In the genomic region with DNA sequence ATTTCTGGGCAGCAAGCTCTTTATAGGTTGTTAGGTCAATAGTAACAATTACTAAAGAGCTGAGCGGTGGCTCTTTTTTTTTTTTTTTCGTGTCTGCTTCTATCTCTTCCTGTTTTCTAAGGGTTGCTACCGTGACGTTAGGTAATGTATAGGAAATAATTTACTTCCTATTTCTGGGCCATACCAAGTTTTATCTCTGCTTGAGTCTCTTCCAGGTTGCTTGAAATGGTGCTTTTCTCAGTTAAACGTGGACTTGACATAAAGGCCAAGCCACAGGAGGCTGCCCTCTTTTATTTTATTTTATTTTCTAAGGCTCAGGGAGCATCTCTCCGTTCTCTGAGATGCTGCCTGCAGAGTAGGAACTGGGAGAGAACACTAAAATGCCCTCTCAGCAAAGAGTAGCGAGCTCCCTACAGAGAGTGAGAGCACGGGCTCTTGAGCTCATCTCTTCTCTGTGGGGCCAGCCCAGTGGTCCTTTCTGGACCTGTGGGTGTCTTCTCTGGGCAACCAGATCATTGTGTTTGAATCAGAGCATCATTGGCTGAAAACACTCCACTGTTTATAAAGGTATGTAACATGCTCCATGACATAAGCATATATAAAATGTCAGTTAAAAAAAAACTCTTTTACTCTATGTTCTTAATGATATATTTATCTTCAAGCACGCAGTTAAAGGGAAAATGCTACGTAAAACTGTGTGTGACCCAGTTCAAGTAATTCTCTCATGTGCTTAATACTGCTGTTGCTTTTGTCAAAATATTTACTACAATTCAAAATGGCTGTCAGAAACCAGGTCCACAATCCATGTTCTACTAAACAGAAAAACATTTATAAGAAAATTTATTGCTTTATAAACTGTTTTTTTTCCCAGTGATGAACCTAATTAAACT, we compare ENCODE assay signal across 11 cellular contexts. TPM values are rescaled to one million over a fixed set of nuclear protein-coding genes. Genes with fewer than 3 reads are reported as not detected.
DNase-seq lines count a peak whose midpoint lies in the region; ATAC-seq and TF ChIP-seq lines count a peak whose summit lies in the region.
"Had no signal": no experiment of that assay in that cellular context is flagged by ENCODE, and none has a peak within 500 bp of the region (broad histone marks: within the 10 kb centered on the region; RNA-seq: fewer than 3 reads in every experiment).

A gene (plus strand): TSS at position 181 of the 890 bp plus-strand sequence. CDS start 27,199 bp downstream, outside the sequence.

- H3K36me3 ChIP-seq in CD4-positive, CD25-positive, alpha-beta regulatory T cell (ENCODE audit: control insufficient read depth, insufficient read depth, low read length) = no peaks in the 10 kb centered on the region
- H3K36me3 ChIP-seq in OCI-LY3 (replicated peaks; ENCODE audit: low read depth, low read length) = no peaks in the 10 kb centered on the region
- H3K36me3 ChIP-seq: tibial nerve had no signal

- H3K4me1 ChIP-seq in CD4-positive, CD25-positive, alpha-beta regulatory T cell (ENCODE audit: control insufficient read depth, insufficient read depth, low read length, poor library complexity, severe bottlenecking) = peaks cover 97% of the 10 kb centered on the region
- H3K4me1 ChIP-seq in OCI-LY3 (ENCODE audit: low read length) = peaks cover 18% of the 10 kb centered on the region
- H3K4me1 ChIP-seq: tibial nerve had no signal

- peak within 1 kb of the TSS; percentile 93 for H2AFZ ChIP-seq in OCI-LY3 (ENCODE audit: low read depth, low read length)

- peaks cover 0 to under 1% (median 0%) of the 10 kb centered on the region in 7 donors for H3K9me3 Mint-ChIP-seq in CD4-positive, CD25-positive, alpha-beta regulatory T cell

- no peaks in the 10 kb centered on the region for H3K79me2 ChIP-seq in OCI-LY3 (ENCODE audit: low read length)

- H3K9me3 ChIP-seq in CD4-positive, CD25-positive, alpha-beta regulatory T cell (ENCODE audit: control insufficient read depth in 2 of 2, low read length in 2 of 2) = no peaks in the 10 kb centered on the region
- H3K9me3 ChIP-seq in OCI-LY3 (ENCODE audit: insufficient read depth, low read length) = no peaks in the 10 kb centered on the region
- H3K9me3 ChIP-seq: tibial nerve had no signal

- H3K4me1 Mint-ChIP-seq in CD4-positive, CD25-positive, alpha-beta regulatory T cell = peaks cover 43 to 94% (median 72%) of the 10 kb centered on the region in 4 donors

- H3K4me3 ChIP-seq in CD4-positive, CD25-positive, alpha-beta regulatory T cell (ENCODE audit: low read depth, low read length) = peak within 1 kb of the TSS; percentile 87
- H3K4me3 ChIP-seq in OCI-LY3 (ENCODE audit: low read length) = peak within 1 kb of the TSS; percentile 57
- H3K4me3 ChIP-seq: tibial nerve had no signal

- peak within 1 kb of the TSS; percentile 18; the same call in 1 of the 2 replicates for H3K9ac ChIP-seq in OCI-LY3 (ENCODE audit: low read length)

- peaks cover 20% of the 10 kb centered on the region for H3K36me3 Mint-ChIP-seq in CD4-positive, CD25-positive, alpha-beta regulatory T cell

- H3K4me2 ChIP-seq in OCI-LY3 (ENCODE audit: low read length) = peak within 1 kb of the TSS; percentile 76

- ATAC-seq in CD4-positive, CD25-positive, alpha-beta regulatory T cell (ENCODE audit: low read depth in 2 of 2) = peak; percentile 42 to 45
- ATAC-seq in GM21381 (IDR thresholded peaks at IDR 0.05; ENCODE audit: unreplicated experiment) (peak; percentile 49), GM21737 (IDR thresholded peaks at IDR 0.05; ENCODE audit: unreplicated experiment) (no peak)
- ATAC-seq: left lobe of liver had no signal

- H3K27ac Mint-ChIP-seq in CD4-positive, CD25-positive, alpha-beta regulatory T cell = peak within 1 kb of the TSS; percentile 95 to 100 (median 100)

- H3K4me3 Mint-ChIP-seq in CD4-positive, CD25-positive, alpha-beta regulatory T cell = peak within 1 kb of the TSS; percentile 85 to 99 (median 92)

- no peak for TF ChIP-seq CTCF in OCI-LY3 (IDR thresholded peaks at IDR 0.05; ENCODE audit: low read depth, low read length)

- peak in 2 of 3 donors; percentile 79 to 84 for DNase-seq in CD4-positive, CD25-positive, alpha-beta regulatory T cell
- DNase-seq in germinal center (ENCODE audit: low spot score) = peak; percentile 49
- DNase-seq in NCI-H146 treated with DMSO at 0.1 percent for 48 hours (lab: John Stamatoyannopoulos, UW; ENCODE audit: unreplicated experiment) = no peak
- DNase-seq in RPMI8226 = no peak
- no peak for DNase-seq in dermis blood vessel endothelial cell
- DNase-seq: IMR-90 had no signal

- peak within 1 kb of the TSS; percentile 99 for H3K27ac ChIP-seq in CD4-positive, CD25-positive, alpha-beta regulatory T cell (ENCODE audit: insufficient read depth, low read length, poor library complexity, severe bottlenecking)
- no peak within 1 kb of the TSS for H3K27ac ChIP-seq in OCI-LY3 (ENCODE audit: low read length)

- H3K27me3 Mint-ChIP-seq in CD4-positive, CD25-positive, alpha-beta regulatory T cell = no peaks in the 10 kb centered on the region

- H4K20me1 ChIP-seq in OCI-LY3 (ENCODE audit: insufficient read depth, low read length) = no peaks in the 10 kb centered on the region

- no peaks in the 10 kb centered on the region for H3K27me3 ChIP-seq in CD4-positive, CD25-positive, alpha-beta regulatory T cell (ENCODE audit: control insufficient read depth, insufficient read depth, low read length)
- H3K27me3 ChIP-seq in OCI-LY3 (ENCODE audit: low read depth, low read length) = peaks cover 24% of the 10 kb centered on the region
- H3K27me3 ChIP-seq: tibial nerve had no signal

RNA-seq across cellular contexts. Expression of the gene that starts here (rescaled TPM):
- 90.3 TPM for total RNA-seq in CD4-positive, CD25-positive, alpha-beta regulatory T cell
- polyA plus RNA-seq in CD4-positive, CD25-positive, alpha-beta regulatory T cell = 10 to 100 TPM; 15.9 to 22.1 (median 17.6) TPM
- under 0.01 and 0.09 TPM in 2 replicates for total RNA-seq in dermis blood vessel endothelial cell
- total RNA-seq: IMR-90 had no signal
- polyA plus RNA-seq: IMR-90 had no signal

Comparison
In these comparisons a context has a peak if more than half of its experiments do, and no peak if none do; other contexts are left out.
1. RNA of the gene that starts here (total RNA-seq): 90.3 TPM in CD4-positive, CD25-positive, alpha-beta regulatory T cell (single experiment); under 0.01 to 0.09 TPM in dermis blood vessel endothelial cell; every median in the first group is over 10 times any median in the second.
2. DNase-seq: peak in CD4-positive, CD25-positive, alpha-beta regulatory T cell (2 of 3) and germinal center (single experiment); none in NCI-H146 treated with DMSO at 0.1 percent for 48 hours (single experiment), RPMI8226 (single experiment) and dermis blood vessel endothelial cell (single experiment).